1 cellular context compared by ENCODE assay signal in genomic region chr22:33063611-33064010, GRCh38.
TF ChIP-seq lines count a peak whose summit lies in the region.

No MANE protein-coding gene starts in this region.

TF ChIP-seq in HepG2, 621 proteins besides CTCF, POLR2A, EP300 and RAD21 (continued from another document):
- TF ChIP-seq, protein P1, sequence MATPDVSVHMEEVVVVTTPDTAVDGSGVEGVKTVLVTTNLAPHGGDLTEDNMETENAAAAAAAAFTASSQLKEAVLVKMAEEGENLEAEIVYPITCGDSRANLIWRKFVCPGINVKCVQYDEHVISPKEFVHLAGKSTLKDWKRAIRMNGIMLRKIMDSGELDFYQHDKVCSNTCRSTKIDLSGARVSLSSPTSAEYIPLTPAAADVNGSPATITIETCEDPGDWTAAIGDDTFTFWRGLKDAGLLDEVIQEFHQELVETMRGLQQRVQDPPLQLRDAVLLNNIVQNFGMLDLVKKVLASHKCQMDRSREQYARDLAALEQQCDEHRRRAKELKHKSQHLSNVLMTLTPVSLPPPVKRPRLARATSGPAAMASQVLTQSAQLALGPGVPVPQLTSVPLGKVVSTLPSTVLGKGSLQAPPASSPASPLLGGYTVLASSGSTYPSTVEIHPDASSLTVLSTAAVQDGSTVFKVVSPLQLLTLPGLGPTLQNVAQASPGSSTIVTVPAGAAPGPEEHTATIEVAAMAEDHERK (CRISPR knock-in tag; IDR thresholded peaks at IDR 0.05; ENCODE audit: low read depth): no peak
TF ChIP-seq in HepG2: peak in this region for 2.
